ENCODE assay signal across 8 cellular contexts in the genomic region with DNA sequence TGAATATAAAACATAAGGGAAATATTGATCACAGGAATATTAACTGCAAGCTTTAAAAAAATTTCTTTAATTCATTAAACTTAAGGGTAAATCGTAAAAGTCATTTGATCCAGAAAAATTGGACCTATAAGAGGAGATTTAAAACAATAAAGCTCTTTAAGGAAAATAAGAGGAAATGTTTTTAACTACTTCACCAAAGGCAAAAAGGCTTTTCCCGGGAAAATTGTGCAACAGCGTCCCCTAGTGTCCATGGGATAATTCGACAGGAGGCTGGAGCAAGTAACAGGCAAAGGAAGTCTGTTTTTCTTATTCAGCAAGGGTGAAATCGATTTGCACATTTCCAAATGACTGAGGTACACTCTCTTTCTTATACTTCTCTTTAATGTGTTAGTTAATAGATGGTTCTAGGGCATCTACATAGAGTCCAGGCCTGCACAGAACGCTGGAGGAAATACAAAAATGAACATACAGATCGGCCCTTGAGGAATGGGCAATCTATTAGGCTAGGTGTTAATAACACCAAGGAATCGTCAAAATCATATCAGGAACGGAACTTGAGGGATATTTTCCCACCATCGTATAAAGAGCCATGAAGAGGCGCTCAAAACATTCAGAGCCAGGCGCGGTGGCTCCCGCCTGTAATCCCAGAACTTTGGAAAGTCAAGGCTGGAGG.
DNase-seq lines count a peak whose midpoint lies in the region; ATAC-seq and TF ChIP-seq lines count a peak whose summit lies in the region.

No MANE protein-coding gene starts in this region.

- no peaks in the 10 kb centered on the region for H3K9me3 ChIP-seq in lower lobe of right lung

- intact Hi-C loops in lower lobe of right lung (cut with DNase I), result no loop called here
- intact Hi-C loops in posterior vena cava (cut with DNase I), result no loop called here

- TF ChIP-seq CTCF in GM12864 (IDR thresholded peaks at IDR 0.05; ENCODE audit: low read depth, low read length, missing control alignments) (peak; percentile 75), cardiac fibroblast (IDR thresholded peaks at IDR 0.05; ENCODE audit: low read depth, low read length) (peak; percentile 78), lower lobe of right lung (IDR thresholded peaks at IDR 0.05) (peak; percentile 85)

- no peak overlapping the region for H3K27ac ChIP-seq in lower lobe of right lung

- no peaks in the 10 kb centered on the region for H3K4me1 ChIP-seq in lower lobe of right lung

- peak; percentile 21 for DNase-seq in AG08395 (ENCODE audit: low spot score)
- DNase-seq in GM12864 (ENCODE audit: low read depth), result no peak
- peak; percentile 31 for DNase-seq in NCI-H748 treated with DMSO at 0.1 percent for 48 hours (lab: John Stamatoyannopoulos, UW)
- DNase-seq in cardiac fibroblast (ENCODE audit: low read depth in 2 of 2), result peak; percentile 59 to 65
- no peak for DNase-seq in lower lobe of right lung
- DNase-seq in posterior vena cava (ENCODE audit: low spot score), result no peak
- DNase-seq in NCI-H1048 (lab: John Stamatoyannopoulos, UW), result no peak

- H3K4me3 ChIP-seq in GM12864 (ENCODE audit: low read depth, low read length) (no peak overlapping the region), cardiac fibroblast (replicated peaks in 1 of 2; ENCODE audit: low read depth in 2 of 2, low read length in 2 of 2) (no peak overlapping the region), lower lobe of right lung (no peak overlapping the region)

- no peaks in the 10 kb centered on the region for H3K36me3 ChIP-seq in lower lobe of right lung

- no peak for ATAC-seq in lower lobe of right lung
- no peak for ATAC-seq in HG03159 (IDR thresholded peaks at IDR 0.05; ENCODE audit: unreplicated experiment)

- H3K27me3 ChIP-seq in lower lobe of right lung (ENCODE audit: low read depth), result peaks cover 6% of the 10 kb centered on the region

Comparison
In these comparisons a context has a peak if more than half of its experiments do, and no peak if none do; other contexts are left out.
1. DNase-seq: peak in AG08395 (single experiment), NCI-H748 treated with DMSO at 0.1 percent for 48 hours (single experiment) and cardiac fibroblast (2 of 2); none in GM12864 (single experiment), lower lobe of right lung (single experiment), posterior vena cava (single experiment) and NCI-H1048 (single experiment).
2. Peak in every context shown above with its lines, with median percentiles within 50 percentile points of each other: CTCF ChIP-seq.